ENCODE assay signal across 3 cellular contexts in genomic region chr15:20652914-20653313, GRCh38.
TF ChIP-seq lines count a peak whose summit lies in the region.

No MANE protein-coding gene starts in this region.

TF ChIP-seq in HepG2, 621 proteins besides CTCF, POLR2A, EP300 and RAD21 (continues in another document):
- peak; percentile 84 to 95 for TF ChIP-seq MAFK (conservative IDR thresholded peaks at IDR 0.05 in 1 of 2, IDR thresholded peaks at IDR 0.05 in 1 of 2; ENCODE audit: low read length in 2 of 2)
- no peak for TF ChIP-seq ARNTL (CRISPR knock-in tag; IDR thresholded peaks at IDR 0.05)
- peak; percentile 92 for TF ChIP-seq MAFF (IDR thresholded peaks at IDR 0.05; ENCODE audit: low read depth, low read length)
- no peak for TF ChIP-seq ZNF800 (CRISPR knock-in tag; IDR thresholded peaks at IDR 0.05)
- TF ChIP-seq ZNF770 (CRISPR knock-in tag; IDR thresholded peaks at IDR 0.05): no peak
- TF ChIP-seq ZNF431 (CRISPR knock-in tag; IDR thresholded peaks at IDR 0.05; ENCODE audit: borderline replicate concordance, low read depth): no peak
- no peak for TF ChIP-seq ZBED4 (CRISPR knock-in tag; IDR thresholded peaks at IDR 0.05; ENCODE audit: borderline replicate concordance)
- TF ChIP-seq ZSCAN25 (CRISPR knock-in tag; IDR thresholded peaks at IDR 0.05): no peak
- TF ChIP-seq ZNF468 (CRISPR knock-in tag; IDR thresholded peaks at IDR 0.05): no peak
- TF ChIP-seq MTF1 (CRISPR knock-in tag; IDR thresholded peaks at IDR 0.05): no peak

TF ChIP-seq in IMR-90, 13 proteins besides CTCF, POLR2A, EP300 and RAD21:
- TF ChIP-seq FOS (IDR thresholded peaks at IDR 0.05; ENCODE audit: low read depth, low read length) (no peak), MAFK (IDR thresholded peaks at IDR 0.05; ENCODE audit: low read depth, low read length) (peak; percentile 92)

TF ChIP-seq in K562, 482 proteins besides CTCF, POLR2A, EP300 and RAD21:
- TF ChIP-seq STAT5A (IDR thresholded peaks at IDR 0.05; ENCODE audit: borderline replicate concordance, low read length) (no peak), MAFF (IDR thresholded peaks at IDR 0.05; ENCODE audit: low read length) (peak; percentile 74), PRDM10 (IDR thresholded peaks at IDR 0.05; ENCODE audit: partially characterized antibody) (no peak), MAFG (tag; conservative IDR thresholded peaks at IDR 0.05) (peak; percentile 62), CBX1 (IDR thresholded peaks at IDR 0.05; ENCODE audit: low read depth) (no peak), PRMT5 (CRISPR knock-in tag; IDR thresholded peaks at IDR 0.05) (no peak), ZNF830 (CRISPR knock-in tag; IDR thresholded peaks at IDR 0.05) (no peak), ZNF398 (CRISPR knock-in tag; IDR thresholded peaks at IDR 0.05) (no peak), NR4A1 (CRISPR knock-in tag; IDR thresholded peaks at IDR 0.05) (no peak), NR4A1 (tag; IDR thresholded peaks at IDR 0.05) (no peak), C11orf30 (IDR thresholded peaks at IDR 0.05; ENCODE audit: low read depth) (peak; percentile 73), ZNF316 (IDR thresholded peaks at IDR 0.05) (peak; percentile 90), MAFK (IDR thresholded peaks at IDR 0.05; ENCODE audit: low read length) (peak; percentile 73), SMARCA5 (IDR thresholded peaks at IDR 0.05) (no peak), ZNF239 (CRISPR knock-in tag; IDR thresholded peaks at IDR 0.05) (no peak), ZNF589 (CRISPR knock-in tag; IDR thresholded peaks at IDR 0.05; ENCODE audit: low read depth) (no peak), THAP7 (CRISPR knock-in tag; IDR thresholded peaks at IDR 0.05) (no peak), ZNF217 (CRISPR knock-in tag; IDR thresholded peaks at IDR 0.05) (no peak)
